In genomic region chr7:43834463-43835251, GRCh38 we compare ENCODE assay signal across 8 cellular contexts. TPM values are rescaled to one million over a fixed set of nuclear protein-coding genes. Genes with fewer than 3 reads are reported as not detected.
A peak's percentile ranks its signal among the peaks of the same experiment; 100 is the strongest.
DNase-seq lines count a peak whose midpoint lies in the region; ATAC-seq and TF ChIP-seq lines count a peak whose summit lies in the region.

No MANE protein-coding gene starts in this region.

- H3K79me2 ChIP-seq in H9 (ENCODE audit: insufficient read depth, low read length) = no peaks in the 10 kb centered on the region

- peaks cover 3% of the 10 kb centered on the region for H3K36me3 Mint-ChIP-seq in T-helper 1 cell treated with Interleukin-12 subunit alpha and Interleukin-12 subunit beta and Interleukin-4 antibody, amounts not matched to agents 30 μg/mL and 1 μg/mL, for 36 hours (ENCODE audit: low read depth)
- peaks cover 12 to 22% (median 17%) of the 10 kb centered on the region in 3 experiments for H3K36me3 Mint-ChIP-seq in H9 (ENCODE audit: insufficient read depth in 1 of 3, low read depth in 3 of 3)

- no peak overlapping the region for H3K23ac ChIP-seq in H9 (ENCODE audit: insufficient read length, low read depth, low read length)

- H2AFZ ChIP-seq in H9 (ENCODE audit: low read length) = no peak overlapping the region

- no peak overlapping the region for H4K91ac ChIP-seq in H9 (ENCODE audit: insufficient read length, low read depth, low read length)

- H3K9ac ChIP-seq in H9 (ENCODE audit: extremely low read depth, insufficient read length, low read length) = no peak overlapping the region

- no peaks in the 10 kb centered on the region for H3K9me3 ChIP-seq in H9 (ENCODE audit: control insufficient read depth, low read depth, low read length)

- peaks cover 4% of the 10 kb centered on the region; the same call in 1 of the 2 replicates for H3K4me1 ChIP-seq in H9 (ENCODE audit: insufficient read depth, low read length)

- no peak for TF ChIP-seq CTCF in H9 (conservative IDR thresholded peaks at IDR 0.05)

- H3T11ph ChIP-seq in H9 (ENCODE audit: low read length) = no peak overlapping the region

- peaks cover 16% of the 10 kb centered on the region for H3K4me1 Mint-ChIP-seq in T-helper 1 cell treated with Interleukin-12 subunit alpha and Interleukin-12 subunit beta and Interleukin-4 antibody, amounts not matched to agents 30 μg/mL and 1 μg/mL, for 36 hours (ENCODE audit: low read depth)
- H3K4me1 Mint-ChIP-seq in H9 = peaks cover 0 to 9% of the 10 kb centered on the region in 2 experiments; a peak in 1 of 4 replicates

- peaks cover 4% of the 10 kb centered on the region for H3K27me3 Mint-ChIP-seq in T-helper 1 cell treated with Interleukin-12 subunit alpha and Interleukin-12 subunit beta and Interleukin-4 antibody, amounts not matched to agents 30 μg/mL and 1 μg/mL, for 36 hours (ENCODE audit: low read depth)
- no peaks in the 10 kb centered on the region for H3K27me3 Mint-ChIP-seq in H9 (ENCODE audit: low read depth)

- DNase-seq in dermis blood vessel endothelial cell (peak; percentile 31), H9 (no peak)
- peak; percentile 9 to 36 for DNase-seq in stimulated activated CD4-positive, alpha-beta T cell treated with anti-CD3 and anti-CD28 coated beads, Interleukin-1b, Interleukin-23, amount 100 ng/mL, for 4 hours (ENCODE audit: low read depth in 2 of 2)

- H4K5ac ChIP-seq in H9 (ENCODE audit: insufficient read length, low read depth, low read length) = no peak overlapping the region

- H3K27ac Mint-ChIP-seq in T-helper 1 cell treated with Interleukin-12 subunit alpha and Interleukin-12 subunit beta and Interleukin-4 antibody, amounts not matched to agents 30 μg/mL and 1 μg/mL, for 36 hours = peak overlapping the region; percentile 88
- no peak overlapping the region for H3K27ac Mint-ChIP-seq in H9

- no CpG with 5 or more reads among the region's 8 CpGs for WGBS in H9 (ENCODE audit: extremely low coverage, insufficient read length, low lambda C conversion rate)

- H3K23me2 ChIP-seq in H9 (ENCODE audit: insufficient read length, low read depth, low read length, poor library complexity, severe bottlenecking) = no peaks in the 10 kb centered on the region

- no peak overlapping the region for H4K8ac ChIP-seq in H9 (replicated peaks; ENCODE audit: insufficient read length, low read depth, low read length)

- H2BK120ac ChIP-seq in H9 (ENCODE audit: low read depth, low read length, poor library complexity, severe bottlenecking) = no peak overlapping the region

- no peak overlapping the region for H3K14ac ChIP-seq in H9 (ENCODE audit: insufficient read depth, low read length)

- no peaks in the 10 kb centered on the region for H4K20me1 ChIP-seq in H9 (ENCODE audit: control insufficient read depth, insufficient read depth, insufficient read length)

- H2BK5ac ChIP-seq in H9 (ENCODE audit: insufficient read length, low read length) = no peak overlapping the region

- H2AK5ac ChIP-seq in H9 (ENCODE audit: insufficient read length, low read length) = no peak overlapping the region

- H3K4me2 ChIP-seq in H9 (ENCODE audit: insufficient read depth, insufficient read length, low read length) = no peak overlapping the region

- peaks cover 17% of the 10 kb centered on the region for H3K9me3 Mint-ChIP-seq in T-helper 1 cell treated with Interleukin-12 subunit alpha and Interleukin-12 subunit beta and Interleukin-4 antibody, amounts not matched to agents 30 μg/mL and 1 μg/mL, for 36 hours
- peaks cover 6 to 23% of the 10 kb centered on the region in 2 experiments for H3K9me3 Mint-ChIP-seq in H9

- H2BK15ac ChIP-seq in H9 (ENCODE audit: low read depth, low read length) = no peak overlapping the region

- H3K27me3 ChIP-seq in H9 (ENCODE audit: insufficient read depth, low read length) = no peaks in the 10 kb centered on the region

- no peak overlapping the region for H3K27ac ChIP-seq in H9 (ENCODE audit: insufficient read length, low read depth, low read length)

- H3K4me3 Mint-ChIP-seq in T-helper 1 cell treated with Interleukin-12 subunit alpha and Interleukin-12 subunit beta and Interleukin-4 antibody, amounts not matched to agents 30 μg/mL and 1 μg/mL, for 36 hours = peak overlapping the region; percentile 77
- no peak overlapping the region for H3K4me3 Mint-ChIP-seq in H9

- H3K18ac ChIP-seq in H9 (ENCODE audit: insufficient read length, low read depth, low read length) = no peak overlapping the region

- no peak overlapping the region for H2BK12ac ChIP-seq in H9 (ENCODE audit: insufficient read length, low read depth, low read length)

- H2BK20ac ChIP-seq in H9 (ENCODE audit: low read depth, low read length, poor library complexity, severe bottlenecking) = no peak overlapping the region

- peak; percentile 51 for ATAC-seq in GM18873 (IDR thresholded peaks at IDR 0.05; ENCODE audit: low FRiP score, unreplicated experiment)
- ATAC-seq in HG03139 (IDR thresholded peaks at IDR 0.05; ENCODE audit: unreplicated experiment) = peak; percentile 48
- no peak for ATAC-seq in GM18519 (IDR thresholded peaks at IDR 0.05; ENCODE audit: low FRiP score, unreplicated experiment)
- no peak for ATAC-seq in GM21576 (IDR thresholded peaks at IDR 0.05; ENCODE audit: unreplicated experiment)

- H3K56ac ChIP-seq in H9 (ENCODE audit: insufficient read length, low read depth, low read length) = no peak overlapping the region

- no peak overlapping the region for H3K4ac ChIP-seq in H9 (ENCODE audit: low read depth, low read length)

- H3K79me1 ChIP-seq in H9 (ENCODE audit: insufficient read depth, low read depth, low read length, poor library complexity, severe bottlenecking) = no peaks in the 10 kb centered on the region

RNA-seq across cellular contexts. Expression of gene MRPS24, which starts 34.7 kb away (rescaled TPM):
- 56.5 and 88.3 TPM in 2 replicates for total RNA-seq in dermis blood vessel endothelial cell
- 116 and 118 TPM in 2 replicates for total RNA-seq in H9 (2021)

Comparison
In these comparisons a context has a peak if more than half of its experiments do, and no peak if none do; other contexts are left out.
1. ATAC-seq: peak in GM18873 (single experiment) and HG03139 (single experiment); none in GM18519 (single experiment) and GM21576 (single experiment).